In genomic region chr18:24560511-24560981, GRCh38 we compare ENCODE assay signal across 20 cellular contexts.
DNase-seq lines count a peak whose midpoint lies in the region; ATAC-seq and TF ChIP-seq lines count a peak whose summit lies in the region.
"Had no signal": no experiment of that assay in that cellular context is flagged by ENCODE, and none has a peak within 500 bp of the region (broad histone marks: within the 10 kb centered on the region; RNA-seq: fewer than 3 reads in every experiment).

No MANE protein-coding gene starts in this region.

- no peaks in the 10 kb centered on the region for H4K20me1 ChIP-seq in neural cell (ENCODE audit: insufficient read depth)
- H4K20me1 ChIP-seq in GM23248 (ENCODE audit: insufficient read depth): no peaks in the 10 kb centered on the region

- no peak overlapping the region for H2AFZ ChIP-seq in neural cell (ENCODE audit: low read depth, low read length)
- H2AFZ ChIP-seq in GM23248: no peak overlapping the region

- H3K36me3 ChIP-seq in neural cell (ENCODE audit: insufficient read depth, low read length): no peaks in the 10 kb centered on the region
- H3K36me3 ChIP-seq in GM23248 (ENCODE audit: low read depth): no peaks in the 10 kb centered on the region

- H3K27ac ChIP-seq in neural cell (ENCODE audit: low read length): peak overlapping the region; percentile 59
- H3K27ac ChIP-seq in GM23248: no peak overlapping the region
- H3K27ac ChIP-seq: epithelial cell of prostate had no signal

- H3K9ac ChIP-seq in neural cell (ENCODE audit: low read length) (no peak overlapping the region), GM23248 (no peak overlapping the region)

- DNase-seq in Daoy (ENCODE audit: low read depth): peak; percentile 68
- peak; percentile 82 for DNase-seq in LoVo (ENCODE audit: low spot score)
- peak; percentile 55 for DNase-seq in epithelial cell of proximal tubule (ENCODE audit: low read depth)
- no peak for DNase-seq in NCI-H1105 (lab: John Stamatoyannopoulos, UW)
- DNase-seq in GM23248: no peak
- DNase-seq in left lobe of liver (ENCODE audit: low spot score): no peak
- DNase-seq: activated CD4-positive, alpha-beta T cell treated with anti-CD3 and anti-CD28 coated beads, Interleukin-2, amount 10 ng/mL, durations not matched to agents 24 days and 14 days; activated naive CD8-positive, alpha-beta T cell treated with anti-CD3 and anti-CD28 coated beads, Interleukin-2, amount 10 ng/mL, durations not matched to agents 7 days and 5 days; activated T-cell treated with anti-CD3 and anti-CD28 coated beads, Interleukin-2, amount 50 U/mL, for 1 hour; cerebellar nuclear complex; DMS79 treated with DMSO at 0.1 percent for 48 hours; NCI-H524; occipital lobe; stimulated activated CD4-positive, alpha-beta T cell treated with anti-CD3 and anti-CD28 coated beads, Interleukin-12 subunit alpha, Interleukin-12 subunit beta, amount 100 ng/mL, for 4 hours; substantia nigra; T-helper 9 cell had no signal

- TF ChIP-seq CTCF in epithelial cell of proximal tubule (conservative IDR thresholded peaks at IDR 0.05; ENCODE audit: low read depth, low read length) (no peak), neural cell (IDR thresholded peaks at IDR 0.05; ENCODE audit: poor library complexity, severe bottlenecking) (no peak)

- H3F3A ChIP-seq in neural cell (ENCODE audit: insufficient read depth, low read length, poor library complexity, severe bottlenecking) (no peaks in the 10 kb centered on the region), GM23248 (ENCODE audit: insufficient read depth) (no peaks in the 10 kb centered on the region)

- H3K4me2 ChIP-seq in neural cell (ENCODE audit: low read length) (no peak overlapping the region), GM23248 (ENCODE audit: unreplicated experiment) (no peak overlapping the region)

- ATAC-seq in left lobe of liver: no peak
- no peak for ATAC-seq in HG03571 (IDR thresholded peaks at IDR 0.05; ENCODE audit: unreplicated experiment)
- ATAC-seq: GM12878 had no signal

- WGBS in GM23248 (ENCODE audit: low coverage in 1 of 2, low lambda C conversion rate in 2 of 2, missing lambda C conversion rate in 2 of 2), 2 experiments: 54 to 57% methylated on average over 7 of the region's 7 CpGs

- H3K27me3 ChIP-seq in neural cell (ENCODE audit: insufficient read depth, low read depth, low read length) (no peaks in the 10 kb centered on the region), GM23248 (replicated peaks; ENCODE audit: insufficient read depth) (peaks cover 11% of the 10 kb centered on the region; the same call in 1 of the 2 replicates)

- H3K79me2 ChIP-seq in neural cell (replicated peaks; ENCODE audit: insufficient read depth, low read length) (no peaks in the 10 kb centered on the region), GM23248 (ENCODE audit: insufficient read depth) (no peaks in the 10 kb centered on the region)

- H3K4me3 ChIP-seq in epithelial cell of proximal tubule (ENCODE audit: low read depth, low read length) (no peak overlapping the region), neural cell (ENCODE audit: low read length) (peak overlapping the region; percentile 31), GM23248 (no peak overlapping the region)
- H3K4me3 ChIP-seq: GM12878 had no signal

- no peak for TF ChIP-seq RAD21 in neural cell (conservative IDR thresholded peaks at IDR 0.05)

- H3K9me2 ChIP-seq in neural cell (ENCODE audit: insufficient read depth, low read length) (no peaks in the 10 kb centered on the region), GM23248 (ENCODE audit: insufficient read depth) (no peaks in the 10 kb centered on the region)

- no peaks in the 10 kb centered on the region for H3K9me3 ChIP-seq in neural cell (ENCODE audit: low read length)
- H3K9me3 ChIP-seq in GM23248 (ENCODE audit: low read depth): no peaks in the 10 kb centered on the region

- no peak for TF ChIP-seq EP300 in neural cell (conservative IDR thresholded peaks at IDR 0.05; ENCODE audit: poor library complexity, severe bottlenecking)

- in situ Hi-C loops in GM23248 (cut with MboI): no loop called here

- no peaks in the 10 kb centered on the region for H3K4me1 ChIP-seq in GM23248 (ENCODE audit: insufficient read depth)

TF ChIP-seq in neural cell, 6 proteins besides CTCF, POLR2A, EP300 and RAD21:
- TF ChIP-seq REST (IDR thresholded peaks at IDR 0.05; ENCODE audit: borderline replicate concordance) (peak; percentile 77), EZH2 (IDR thresholded peaks at IDR 0.05; ENCODE audit: borderline replicate concordance, insufficient read depth, low read length, poor library complexity, severe bottlenecking) (no peak), POLR2AphosphoS5 (IDR thresholded peaks at IDR 0.05) (peak; percentile 38)

Comparison
In these comparisons a context has a peak if more than half of its experiments do, and no peak if none do; other contexts are left out.
1. DNase-seq: peak in Daoy (single experiment), LoVo (single experiment) and epithelial cell of proximal tubule (single experiment); none in NCI-H1105 (single experiment), GM23248 (single experiment) and left lobe of liver (single experiment).